Comparison of ENCODE assay signal across 16 cellular contexts in genomic region chr1:215544566-215544965, GRCh38. TPM values are rescaled to one million over a fixed set of nuclear protein-coding genes. Genes with fewer than 3 reads are reported as not detected.
DNase-seq lines count a peak whose midpoint lies in the region; ATAC-seq and TF ChIP-seq lines count a peak whose summit lies in the region.
"Had no signal": no experiment of that assay in that cellular context is flagged by ENCODE, and none has a peak within 500 bp of the region (broad histone marks: within the 10 kb centered on the region; RNA-seq: fewer than 3 reads in every experiment).

No MANE protein-coding gene starts in this region.

- DNase-seq in NCI-H2171 treated with DMSO at 0.1 percent for 48 hours (lab: John Stamatoyannopoulos, UW) (peak; percentile 36), NCI-H2171 (lab: John Stamatoyannopoulos, UW) (no peak), NCI-H446 treated with DMSO at 0.1 percent for 48 hours (lab: John Stamatoyannopoulos, UW) (peak; percentile 85), fibroblast of villous mesenchyme (ENCODE audit: low read depth) (peak; percentile 36)
- DNase-seq in activated CD8-positive, alpha-beta T cell treated with anti-CD3 and anti-CD28 coated beads, Interleukin-2, amount 10 ng/mL, durations not matched to agents 7 days and 5 days: no peak
- DNase-seq: ACHN; C1 segment of cervical spinal cord; Calu3; CD4-positive, alpha-beta T cell; DMS153; DMS79 treated with DMSO at 0.1 percent for 48 hours; EL had no signal

- H3K9me3 Mint-ChIP-seq in activated CD8-positive, alpha-beta T cell treated with anti-CD3 and anti-CD28 coated beads, Interleukin-2, amount 10 ng/mL, durations not matched to agents 7 days and 5 days (ENCODE audit: insufficient read depth): peaks cover 4% of the 10 kb centered on the region
- H3K9me3 Mint-ChIP-seq: CD4-positive, alpha-beta T cell had no signal

- no peak overlapping the region for H3K4me3 ChIP-seq in fibroblast of villous mesenchyme (ENCODE audit: low read depth, low read length)
- H3K4me3 ChIP-seq: HAP-1, K562 had no signal

- ATAC-seq in GM21526 (IDR thresholded peaks at IDR 0.05; ENCODE audit: low FRiP score, unreplicated experiment) (no peak), HG03039 (IDR thresholded peaks at IDR 0.05; ENCODE audit: unreplicated experiment) (no peak)
- no peak for ATAC-seq in activated CD8-positive, alpha-beta T cell treated with anti-CD3 and anti-CD28 coated beads, Interleukin-2, amount 10 ng/mL, durations not matched to agents 7 days and 5 days
- ATAC-seq: K562 had no signal

- no peak overlapping the region for H3K27ac Mint-ChIP-seq in activated CD8-positive, alpha-beta T cell treated with anti-CD3 and anti-CD28 coated beads, Interleukin-2, amount 10 ng/mL, durations not matched to agents 7 days and 5 days
- H3K27ac Mint-ChIP-seq: CD4-positive, alpha-beta T cell had no signal

- POLR2A ChIA-PET in activated CD8-positive, alpha-beta T cell treated with anti-CD3 and anti-CD28 coated beads, Interleukin-2, amount 10 ng/mL, durations not matched to agents 7 days and 5 days (lab: Charles Lee): no interaction called here

- TF ChIP-seq CTCF in fibroblast of villous mesenchyme (IDR thresholded peaks at IDR 0.05; ENCODE audit: insufficient read depth, low read depth, low read length): no peak

- H3K4me3 Mint-ChIP-seq in activated CD8-positive, alpha-beta T cell treated with anti-CD3 and anti-CD28 coated beads, Interleukin-2, amount 10 ng/mL, durations not matched to agents 7 days and 5 days: no peak overlapping the region
- H3K4me3 Mint-ChIP-seq: CD4-positive, alpha-beta T cell had no signal

- no peaks in the 10 kb centered on the region for H3K36me3 Mint-ChIP-seq in activated CD8-positive, alpha-beta T cell treated with anti-CD3 and anti-CD28 coated beads, Interleukin-2, amount 10 ng/mL, durations not matched to agents 7 days and 5 days (ENCODE audit: low read depth)

- H3K4me1 Mint-ChIP-seq in activated CD8-positive, alpha-beta T cell treated with anti-CD3 and anti-CD28 coated beads, Interleukin-2, amount 10 ng/mL, durations not matched to agents 7 days and 5 days (ENCODE audit: low read depth): peaks cover 11% of the 10 kb centered on the region

- CTCF ChIA-PET in activated CD8-positive, alpha-beta T cell treated with anti-CD3 and anti-CD28 coated beads, Interleukin-2, amount 10 ng/mL, durations not matched to agents 7 days and 5 days (lab: Charles Lee): no interaction called here

- H3K27me3 Mint-ChIP-seq in activated CD8-positive, alpha-beta T cell treated with anti-CD3 and anti-CD28 coated beads, Interleukin-2, amount 10 ng/mL, durations not matched to agents 7 days and 5 days (ENCODE audit: low read depth): peaks cover 3% of the 10 kb centered on the region

RNA-seq across cellular contexts. Expression of gene KCTD3, which starts 22.5 kb away (rescaled TPM):
- total RNA-seq in fibroblast of villous mesenchyme: 38.0 and 60.9 TPM in 2 replicates
- total RNA-seq in activated CD8-positive, alpha-beta T cell treated with anti-CD3 and anti-CD28 coated beads, Interleukin-2, amount 10 ng/mL, durations not matched to agents 7 days and 5 days: 1 to 10 TPM; 1.9 to 3.0 TPM

Comparison
In these comparisons a context has a peak if more than half of its experiments do, and no peak if none do; other contexts are left out.
1. DNase-seq: peak in NCI-H2171 treated with DMSO at 0.1 percent for 48 hours (single experiment), NCI-H446 treated with DMSO at 0.1 percent for 48 hours (single experiment) and fibroblast of villous mesenchyme (single experiment); none in NCI-H2171 (single experiment) and activated CD8-positive, alpha-beta T cell treated with anti-CD3 and anti-CD28 coated beads, Interleukin-2, amount 10 ng/mL, durations not matched to agents 7 days and 5 days (single experiment).